In the genomic region with DNA sequence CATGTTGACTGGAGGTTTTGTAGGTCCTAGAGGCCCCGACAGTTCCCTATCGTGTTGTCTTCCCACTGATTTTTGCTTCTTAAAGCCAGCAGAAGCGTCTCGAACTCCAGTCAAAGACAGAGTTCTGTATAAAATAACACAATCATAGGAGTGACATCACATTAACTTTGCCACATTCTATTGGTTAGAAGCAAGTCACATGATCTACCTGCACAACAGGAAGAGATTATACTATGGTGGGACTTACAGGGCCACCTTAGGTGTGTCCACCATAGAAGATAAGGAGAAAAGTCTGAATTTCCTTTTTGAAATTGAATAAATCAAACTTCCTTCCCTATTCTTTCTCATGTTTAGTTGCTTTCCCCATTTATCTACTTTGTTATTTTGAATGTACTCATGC, we compare ENCODE assay signal across 15 cellular contexts.
DNase-seq lines count a peak whose midpoint lies in the region; ATAC-seq, FAIRE-seq and TF ChIP-seq lines count a peak whose summit lies in the region.
"Had no signal": no experiment of that assay in that cellular context is flagged by ENCODE, and none has a peak within 500 bp of the region (broad histone marks: within the 10 kb centered on the region; RNA-seq: fewer than 3 reads in every experiment).

No MANE protein-coding gene starts in this region.

- H3K4me2 ChIP-seq in HCT116 (ENCODE audit: low read length) = no peak overlapping the region
- no peak overlapping the region for H3K4me2 ChIP-seq in OCI-LY7 (ENCODE audit: low read length)
- no peak overlapping the region for H3K4me2 ChIP-seq in H1 (ENCODE audit: insufficient read depth in 1 of 2, low read depth in 2 of 2, low read length in 2 of 2)

- no peaks in the 10 kb centered on the region for H3K23me2 ChIP-seq in H1 (ENCODE audit: low read depth, low read length)

- H2BK12ac ChIP-seq in H1 (ENCODE audit: low read depth, low read length) = no peak overlapping the region

- H3K4me1 ChIP-seq in HCT116 (ENCODE audit: control insufficient read depth in 1 of 2, insufficient read depth in 2 of 2, low read length in 2 of 2) (no peaks in the 10 kb centered on the region), OCI-LY7 (ENCODE audit: insufficient read depth, low read length, poor library complexity, severe bottlenecking) (no peaks in the 10 kb centered on the region), H1 (replicated peaks in 1 of 4; ENCODE audit: control insufficient read depth in 3 of 4, insufficient read depth in 4 of 4, low read length in 3 of 4) (peaks cover 0 to 6% (median 1%) of the 10 kb centered on the region in 4 experiments; a peak in 1 of 7 replicates)
- H3K4me1 ChIP-seq: HAP-1 had no signal

- H4K91ac ChIP-seq in H1 (replicated peaks; ENCODE audit: insufficient read length, low read length) = no peak overlapping the region

- H3K9ac ChIP-seq in HCT116 (ENCODE audit: low read length) (no peak overlapping the region), H1 (replicated peaks in 1 of 4; ENCODE audit: extremely low read depth in 1 of 4, low read depth in 3 of 4, low read length in 3 of 4) (no peak overlapping the region)

- no peak overlapping the region for H3K18ac ChIP-seq in H1 (ENCODE audit: extremely low read depth, low read length)

- H3K27ac ChIP-seq in HCT116 (ENCODE audit: low read depth, low read length) (no peak overlapping the region), OCI-LY7 (ENCODE audit: low read depth, low read length, poor library complexity, severe bottlenecking) (no peak overlapping the region), H1 (ENCODE audit: low read depth, low read length) (no peak overlapping the region)

- H3K36me3 ChIP-seq in HCT116 (ENCODE audit: control insufficient read depth in 1 of 2, insufficient read depth in 2 of 2, low read length in 2 of 2) (no peaks in the 10 kb centered on the region), OCI-LY7 (ENCODE audit: insufficient read depth, low read length) (no peaks in the 10 kb centered on the region), H1 (ENCODE audit: control insufficient read depth in 2 of 4, insufficient read depth in 4 of 4, low read length in 3 of 4) (no peaks in the 10 kb centered on the region)
- H3K36me3 ChIP-seq: HAP-1 had no signal

- H2BK5ac ChIP-seq in H1 (ENCODE audit: low read depth, low read length) = no peak overlapping the region

- H2AFZ ChIP-seq in HCT116 (ENCODE audit: low read depth, low read length, poor library complexity, severe bottlenecking) (peak overlapping the region; percentile 2), OCI-LY7 (ENCODE audit: low read length) (peak overlapping the region; percentile 29; the same call in 1 of the 2 replicates), H1 (ENCODE audit: low read length) (peak overlapping the region; percentile 82; the same call in 1 of the 2 replicates)

- H3K9me2 ChIP-seq in HCT116 (ENCODE audit: insufficient read depth) = no peaks in the 10 kb centered on the region
- no peaks in the 10 kb centered on the region for H3K9me2 ChIP-seq in OCI-LY7 (ENCODE audit: insufficient read depth, low read length)

- no peak overlapping the region for H2BK120ac ChIP-seq in H1 (replicated peaks; ENCODE audit: low read depth, low read length)

- H4K20me1 ChIP-seq in HCT116 (ENCODE audit: insufficient read depth) = no peaks in the 10 kb centered on the region
- no peaks in the 10 kb centered on the region for H4K20me1 ChIP-seq in OCI-LY7 (ENCODE audit: insufficient read depth, low read length)
- H4K20me1 ChIP-seq in H1 (replicated peaks in 1 of 2; ENCODE audit: control insufficient read depth in 1 of 2, insufficient read depth in 2 of 2, low read length in 2 of 2) = no peaks in the 10 kb centered on the region

- H3K4ac ChIP-seq in H1 (replicated peaks; ENCODE audit: insufficient read length, low read depth, low read length) = no peak overlapping the region

- no peak overlapping the region for H3K14ac ChIP-seq in H1 (ENCODE audit: insufficient read length)

- H2AK5ac ChIP-seq in H1 (ENCODE audit: low read depth, low read length) = no peak overlapping the region

- no peak overlapping the region for H4K8ac ChIP-seq in H1 (ENCODE audit: extremely low read depth, insufficient read depth, low read length)

- TF ChIP-seq EP300 in H1 (IDR thresholded peaks at IDR 0.05; ENCODE audit: borderline replicate concordance in 1 of 2, low read depth in 2 of 2, low read length in 2 of 2) = no peak

- TF ChIP-seq POLR2A in HCT116 (IDR thresholded peaks at IDR 0.05; ENCODE audit: borderline replicate concordance, extremely low read depth, insufficient read depth, insufficient read length) (no peak), H1 (IDR thresholded peaks at IDR 0.05; ENCODE audit: control extremely low read depth in 1 of 2, low read depth in 2 of 2, low read length in 2 of 2) (no peak)

- no peaks in the 10 kb centered on the region for H3K27me3 ChIP-seq in HCT116 (ENCODE audit: insufficient read depth, low read length)
- peaks cover 0 to 3% (median 0%) of the 10 kb centered on the region in 4 experiments; a peak in 1 of 7 replicates for H3K27me3 ChIP-seq in H1 (replicated peaks in 1 of 4; ENCODE audit: control insufficient read depth in 3 of 4, extremely low read depth in 1 of 4, insufficient read depth in 3 of 4, low read length in 3 of 4)

- DNase-seq in HCT116 (ENCODE audit: low read depth, low spot score) = no peak
- no peak for DNase-seq in OCI-LY7 (ENCODE audit: low spot score)
- DNase-seq in H1 (ENCODE audit: low read depth in 1 of 2, low spot score in 2 of 2) = no peak
- DNase-seq in NCI-H2196 (lab: John Stamatoyannopoulos, UW; ENCODE audit: unreplicated experiment) = no peak
- no peak for DNase-seq in left lobe of liver (ENCODE audit: low spot score)
- DNase-seq: C1 segment of cervical spinal cord; Caco-2; CD4-positive, CD25-positive, alpha-beta regulatory T cell; CD8-positive, alpha-beta T cell; DMS153; DND-41 had no signal

- CTCF ChIA-PET in HCT116 (lab: Charles Lee) = no interaction called here
- CTCF ChIA-PET in OCI-LY7 (lab: Charles Lee; ENCODE audit: unreplicated experiment) = no interaction called here
- CTCF ChIA-PET in H1 (lab: Charles Lee; ENCODE audit: partially characterized antibody) = no interaction called here

- H3K79me1 ChIP-seq in H1 (ENCODE audit: low read depth, low read length) = no peaks in the 10 kb centered on the region

- POLR2A ChIA-PET in HCT116 (lab: Charles Lee) = no interaction called here
- POLR2A ChIA-PET in OCI-LY7 (lab: Charles Lee) = no interaction called here
- POLR2A ChIA-PET in H1 (lab: Charles Lee; ENCODE audit: partially characterized antibody) = no interaction called here

- WGBS in H1 (ENCODE audit: extremely low coverage in 1 of 2, insufficient coverage in 1 of 2, insufficient read length in 1 of 2, insufficient replicate concordance in 2 of 2, low coverage in 1 of 2, low lambda C conversion rate in 2 of 2, missing lambda C conversion rate in 1 of 2), 2 experiments = 100% methylated on average over 4 of the region's 4 CpGs; no CpG with 5 or more reads in 1 of the 2 experiments

- no peak overlapping the region for H3K4me3 ChIP-seq in HCT116 (replicated peaks in 1 of 2; ENCODE audit: low read depth in 1 of 2, low read length in 2 of 2)
- H3K4me3 ChIP-seq in OCI-LY7 (ENCODE audit: low read depth, low read length, poor library complexity, severe bottlenecking) = no peak overlapping the region
- H3K4me3 ChIP-seq in H1 (ENCODE audit: extremely low read depth in 1 of 4, insufficient read depth in 2 of 4, low read depth in 3 of 4, low read length in 4 of 4) = no peak overlapping the region
- H3K4me3 ChIP-seq: GM12878, HAP-1 had no signal

- intact Hi-C loops in HCT116 (cut with micrococcal nuclease) (no loop called here), OCI-LY7 (cut with micrococcal nuclease; ENCODE audit: unreplicated experiment) (no loop called here)

- no peak overlapping the region for H2BK20ac ChIP-seq in H1 (ENCODE audit: low read length)

- TF ChIP-seq RAD21 in HCT116 (IDR thresholded peaks at IDR 0.05; ENCODE audit: low read depth) = no peak
- TF ChIP-seq RAD21 in H1 (IDR thresholded peaks at IDR 0.05 in 1 of 2, conservative IDR thresholded peaks at IDR 0.05 in 1 of 2; ENCODE audit: low read depth in 2 of 2, low read length in 2 of 2) = no peak

- ATAC-seq in HCT116 (no peak), GM18517 (IDR thresholded peaks at IDR 0.05; ENCODE audit: unreplicated experiment) (no peak), left lobe of liver (no peak)
- ATAC-seq: CD8-positive, alpha-beta T cell; GM12878 had no signal

- H3K9me3 ChIP-seq in HCT116 (ENCODE audit: control insufficient read depth in 1 of 2, insufficient read depth in 1 of 2, low read depth in 1 of 2, low read length in 2 of 2) = no peaks in the 10 kb centered on the region
- no peaks in the 10 kb centered on the region for H3K9me3 ChIP-seq in OCI-LY7 (ENCODE audit: low read length)
- H3K9me3 ChIP-seq in H1 (ENCODE audit: insufficient read depth in 2 of 2, low read depth in 1 of 2, low read length in 1 of 2) = no peaks in the 10 kb centered on the region
- H3K9me3 ChIP-seq: HAP-1 had no signal

- no peak overlapping the region for H2BK15ac ChIP-seq in H1 (ENCODE audit: low read length)

- TF ChIP-seq CTCF in HCT116 (IDR thresholded peaks at IDR 0.05 in 2 of 3, conservative IDR thresholded peaks at IDR 0.05 in 1 of 3; ENCODE audit: borderline replicate concordance in 1 of 3, insufficient read depth in 1 of 3, low read depth in 2 of 3, low read length in 2 of 3) (no peak), OCI-LY7 (conservative IDR thresholded peaks at IDR 0.05; ENCODE audit: low read length) (no peak), H1 (IDR thresholded peaks at IDR 0.05; ENCODE audit: control extremely low read depth in 1 of 3, insufficient read depth in 1 of 3, low read depth in 1 of 3, low read length in 3 of 3) (no peak)

- no peak overlapping the region for H3K23ac ChIP-seq in H1 (ENCODE audit: insufficient read length)

- RAD21 ChIA-PET in HCT116 (lab: Charles Lee; ENCODE audit: low non-redundant PET in 1 of 2, low total read pairs in 2 of 2, uncharacterized antibody in 2 of 2, unreplicated experiment in 2 of 2) = no interaction called here

- BruUV-seq in HCT116 (replicated peaks; lab: Mats Ljungman, UMichigan) = no TSS peak
- no TSS peak for BruUV-seq in OCI-LY7 (replicated peaks; lab: Mats Ljungman, UMichigan)

- FAIRE-seq in H1 (lab: Jason Lieb, UNC) = no peak
- FAIRE-seq: G401.6, GM12878 had no signal

- H3K79me2 ChIP-seq in HCT116 (ENCODE audit: insufficient read depth, low read length) (no peaks in the 10 kb centered on the region), OCI-LY7 (ENCODE audit: insufficient read depth, low read depth, low read length) (no peaks in the 10 kb centered on the region), H1 (ENCODE audit: control insufficient read depth in 1 of 2, insufficient read depth in 2 of 2, low read length in 2 of 2) (no peaks in the 10 kb centered on the region)

- no peak overlapping the region for H3K56ac ChIP-seq in H1 (replicated peaks; ENCODE audit: insufficient read length, low read depth, low read length)

- no peak overlapping the region for H4K5ac ChIP-seq in H1 (ENCODE audit: insufficient read length, low read depth, low read length)

TF ChIP-seq in HCT116, 20 proteins besides CTCF, POLR2A, EP300 and RAD21 (continues in another document):
- TF ChIP-seq EZH2phosphoT487 (IDR thresholded peaks at IDR 0.05; ENCODE audit: borderline replicate concordance) (no peak), EZH2 (IDR thresholded peaks at IDR 0.05) (no peak)

TF ChIP-seq in H1, 55 proteins besides CTCF, POLR2A, EP300 and RAD21 (continues in another document):
- TF ChIP-seq BRCA1 (IDR thresholded peaks at IDR 0.05; ENCODE audit: low read depth, low read length) = no peak
- TF ChIP-seq CBX5 (IDR thresholded peaks at IDR 0.05; ENCODE audit: low read depth, low read length) = no peak

Comparison
In these comparisons a context has a peak if more than half of its experiments do, and no peak if none do; other contexts are left out.
1. H2AFZ ChIP-seq: peak in every context shown above with its lines; median percentile 82 in H1; 29 in OCI-LY7; 2 in HCT116.